Comparison of ENCODE assay signal across 22 cellular contexts in the genomic region with DNA sequence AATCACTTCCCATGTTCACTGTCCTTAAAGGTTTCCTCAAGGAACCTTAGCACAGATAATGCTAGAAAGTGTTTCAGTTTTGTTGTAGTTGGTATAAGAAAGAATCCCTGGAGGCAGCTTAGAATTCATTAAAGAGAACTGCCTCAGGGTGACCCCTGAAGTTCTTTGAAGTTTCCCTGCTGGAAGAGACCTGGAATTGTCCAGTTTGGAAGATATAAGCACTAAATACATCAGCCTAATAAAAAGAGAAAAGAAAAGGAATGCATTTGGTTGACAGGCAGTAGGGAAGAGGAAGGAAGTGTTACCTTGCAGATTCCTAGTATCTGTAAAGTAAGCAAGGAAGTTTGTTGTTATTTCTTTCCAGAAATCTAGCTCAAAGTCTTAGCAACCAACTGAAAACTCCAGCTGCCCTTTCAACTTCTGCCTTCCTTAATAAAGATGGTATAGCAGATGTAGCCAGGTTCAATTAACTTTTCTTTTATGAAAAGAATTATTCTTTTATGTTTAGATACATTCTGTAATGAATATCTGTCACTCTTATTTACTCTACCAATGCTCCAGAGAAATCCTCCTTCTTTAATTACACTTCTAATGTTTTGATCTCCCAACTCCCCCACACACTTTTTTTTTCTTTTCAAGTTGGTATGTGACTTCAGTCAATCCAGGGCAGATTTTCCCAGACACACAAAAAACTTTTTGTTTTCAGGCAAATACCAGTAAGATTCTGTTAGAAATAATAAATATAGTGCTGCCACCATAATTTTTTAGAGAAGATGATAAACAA.
DNase-seq lines count a peak whose midpoint lies in the region; ATAC-seq, FAIRE-seq and TF ChIP-seq lines count a peak whose summit lies in the region.
"Had no signal": no experiment of that assay in that cellular context is flagged by ENCODE, and none has a peak within 500 bp of the region (broad histone marks: within the 10 kb centered on the region; RNA-seq: fewer than 3 reads in every experiment).

No MANE protein-coding gene starts in this region.

- no peak overlapping the region for H4K8ac ChIP-seq in mesendoderm (ENCODE audit: low read depth, low read length)

- no peak overlapping the region for H3K23ac ChIP-seq in mesendoderm (ENCODE audit: low read length)

- no peaks in the 10 kb centered on the region for H3K9me3 Mint-ChIP-seq in astrocyte (ENCODE audit: unreplicated experiment)
- H3K9me3 Mint-ChIP-seq: CD4-positive, alpha-beta T cell had no signal

- H3K79me1 ChIP-seq in mesendoderm (ENCODE audit: low read length): peaks cover 1% of the 10 kb centered on the region

- TF ChIP-seq CTCF in astrocyte (IDR thresholded peaks at IDR 0.05; ENCODE audit: insufficient read depth, low read depth, low read length) (no peak), smooth muscle cell (IDR thresholded peaks at IDR 0.05; ENCODE audit: borderline replicate concordance, insufficient read depth, poor library complexity, severe bottlenecking) (no peak)

- no peaks in the 10 kb centered on the region for H3K9me3 ChIP-seq in HAP-1
- no peaks in the 10 kb centered on the region for H3K9me3 ChIP-seq in astrocyte (ENCODE audit: insufficient read depth, low read depth, low read length)
- no peaks in the 10 kb centered on the region for H3K9me3 ChIP-seq in smooth muscle cell (replicated peaks; ENCODE audit: low read depth)
- H3K9me3 ChIP-seq: A549 had no signal

- H3K27ac Mint-ChIP-seq in astrocyte (ENCODE audit: unreplicated experiment): peak overlapping the region; percentile 56
- H3K27ac Mint-ChIP-seq: CD4-positive, alpha-beta T cell had no signal

- no peak overlapping the region for H3K4me3 Mint-ChIP-seq in astrocyte (ENCODE audit: unreplicated experiment)
- H3K4me3 Mint-ChIP-seq: CD4-positive, alpha-beta T cell had no signal

- peaks cover 27% of the 10 kb centered on the region for H3K4me1 Mint-ChIP-seq in astrocyte (ENCODE audit: low read depth, unreplicated experiment)

- H3K27ac ChIP-seq in astrocyte (ENCODE audit: low read depth, low read length) (no peak overlapping the region), mesendoderm (ENCODE audit: low read depth, low read length) (no peak overlapping the region), smooth muscle cell (ENCODE audit: low read depth) (peak overlapping the region; percentile 72)
- H3K27ac ChIP-seq: A549, HL-60, SK-N-MC had no signal

- no peaks in the 10 kb centered on the region for H3K36me3 Mint-ChIP-seq in astrocyte (ENCODE audit: low read depth, unreplicated experiment)

- no peak overlapping the region for H2AFZ ChIP-seq in astrocyte (ENCODE audit: low read depth, low read length)
- H2AFZ ChIP-seq in smooth muscle cell (ENCODE audit: low read depth): peak overlapping the region; percentile 82

- H3K4me2 ChIP-seq in astrocyte (ENCODE audit: low read length) (no peak overlapping the region), mesendoderm (ENCODE audit: low read length) (no peak overlapping the region), smooth muscle cell (peak overlapping the region; percentile 24)
- H3K4me2 ChIP-seq: A549 had no signal

- no peak overlapping the region for H2BK15ac ChIP-seq in mesendoderm (replicated peaks; ENCODE audit: low read depth)

- H2BK120ac ChIP-seq in mesendoderm (ENCODE audit: low read depth, low read length): no peak overlapping the region

- no peaks in the 10 kb centered on the region for H3K27me3 ChIP-seq in HAP-1 (ENCODE audit: low read depth)
- no peaks in the 10 kb centered on the region for H3K27me3 ChIP-seq in astrocyte (ENCODE audit: insufficient read depth, low read length)
- no peaks in the 10 kb centered on the region for H3K27me3 ChIP-seq in mesendoderm (ENCODE audit: insufficient read depth, low read length, poor library complexity)
- H3K27me3 ChIP-seq in smooth muscle cell (ENCODE audit: low read depth): no peaks in the 10 kb centered on the region

- H4K20me1 ChIP-seq in astrocyte (ENCODE audit: insufficient read depth, low read length) (no peaks in the 10 kb centered on the region), smooth muscle cell (ENCODE audit: low read depth) (no peaks in the 10 kb centered on the region)

- H3K4ac ChIP-seq in mesendoderm (ENCODE audit: low read depth, low read length): no peak overlapping the region

- DNase-seq in HAP-1 (ENCODE audit: low spot score in 2 of 2) (peak; percentile 31 to 53), astrocyte (ENCODE audit: low read depth) (no peak), mesendoderm (peak; percentile 45), smooth muscle cell (lab: John Stamatoyannopoulos, UW; ENCODE audit: unreplicated experiment) (no peak), NCI-H226 (no peak)
- DNase-seq: CD4-positive, alpha-beta T cell; DMS153; GF-D8; Kasumi-1; MM.1S; NCI-H1092 treated with DMSO at 0.1 percent for 48 hours; NCI-H146; NCI-H2029 treated with DMSO at 0.1 percent for 48 hours; NCI-H2171; NCI-H446 treated with DMSO at 0.1 percent for 48 hours; NK-92 treated with Interleukin-12 subunit alpha and Interleukin-12 subunit beta, amount 100 ng/mL, for 24 hours; SHP77 had no signal

- no peak for FAIRE-seq in astrocyte (lab: Jason Lieb, UNC)
- FAIRE-seq: A549 had no signal

- H3K4me3 ChIP-seq in HAP-1 (no peak overlapping the region), astrocyte (ENCODE audit: insufficient read depth, low read depth, low read length) (no peak overlapping the region), mesendoderm (ENCODE audit: low read length) (no peak overlapping the region), smooth muscle cell (no peak overlapping the region)
- H3K4me3 ChIP-seq: A549, SK-N-MC had no signal

- H3K56ac ChIP-seq in mesendoderm (ENCODE audit: low read length): no peak overlapping the region

- no peak overlapping the region for H3K9ac ChIP-seq in astrocyte (ENCODE audit: low read length)
- no peak overlapping the region for H3K9ac ChIP-seq in mesendoderm (ENCODE audit: low read length)
- peak overlapping the region; percentile 36 for H3K9ac ChIP-seq in smooth muscle cell (ENCODE audit: low read depth)

- peaks cover 5% of the 10 kb centered on the region for H3F3A ChIP-seq in smooth muscle cell (ENCODE audit: low read depth)

- no peak overlapping the region for H3K18ac ChIP-seq in mesendoderm (ENCODE audit: low read length)

- no peak overlapping the region for H4K5ac ChIP-seq in mesendoderm (ENCODE audit: low read length)

- no peak overlapping the region for H2BK5ac ChIP-seq in mesendoderm (ENCODE audit: low read length)

- in situ Hi-C loops in HAP-1 (cut with MboI; ENCODE audit: low sequenced_read_pairs): no loop called here

- ATAC-seq in GM18861 (IDR thresholded peaks at IDR 0.05; ENCODE audit: unreplicated experiment) (no peak), GM18870 (IDR thresholded peaks at IDR 0.05; ENCODE audit: unreplicated experiment) (no peak)
- ATAC-seq: A549 had no signal

- H3K36me3 ChIP-seq in HAP-1 (replicated peaks): no peaks in the 10 kb centered on the region
- no peaks in the 10 kb centered on the region for H3K36me3 ChIP-seq in astrocyte (ENCODE audit: insufficient read depth, low read length)
- H3K36me3 ChIP-seq in mesendoderm (ENCODE audit: control insufficient read depth, insufficient read depth, low read length): no peaks in the 10 kb centered on the region
- H3K36me3 ChIP-seq in smooth muscle cell (ENCODE audit: low read depth): no peaks in the 10 kb centered on the region

- H3K79me2 ChIP-seq in astrocyte (ENCODE audit: insufficient read depth, low read length): no peaks in the 10 kb centered on the region
- peaks cover 2% of the 10 kb centered on the region for H3K79me2 ChIP-seq in mesendoderm (ENCODE audit: control insufficient read depth, insufficient read depth, low read length)
- H3K79me2 ChIP-seq in smooth muscle cell (ENCODE audit: low read depth): peaks cover 23% of the 10 kb centered on the region

- no peaks in the 10 kb centered on the region for H3K27me3 Mint-ChIP-seq in astrocyte (ENCODE audit: low read depth, unreplicated experiment)
- H3K27me3 Mint-ChIP-seq: CD4-positive, alpha-beta T cell had no signal

- H2AK5ac ChIP-seq in mesendoderm (ENCODE audit: low read length): no peak overlapping the region

- H3K4me1 ChIP-seq in HAP-1 (peaks cover 43% of the 10 kb centered on the region), astrocyte (ENCODE audit: insufficient read depth, low read length) (no peaks in the 10 kb centered on the region), mesendoderm (ENCODE audit: control insufficient read depth, low read depth, low read length) (peaks cover 4% of the 10 kb centered on the region), smooth muscle cell (ENCODE audit: low read depth) (peaks cover 19% of the 10 kb centered on the region)
- H3K4me1 ChIP-seq: A549 had no signal

Comparison
In these comparisons a context has a peak if more than half of its experiments do, and no peak if none do; other contexts are left out.
1. DNase-seq: peak in HAP-1 (2 of 2) and mesendoderm (single experiment); none in astrocyte (single experiment), smooth muscle cell (single experiment) and NCI-H226 (single experiment).